In genomic region chr16:10668322-10669045, GRCh38 we compare ENCODE assay signal across 9 cellular contexts.
DNase-seq lines count a peak whose midpoint lies in the region; ATAC-seq and TF ChIP-seq lines count a peak whose summit lies in the region.
"Had no signal": no experiment of that assay in that cellular context is flagged by ENCODE, and none has a peak within 500 bp of the region (broad histone marks: within the 10 kb centered on the region; RNA-seq: fewer than 3 reads in every experiment).

No MANE protein-coding gene starts in this region.

- in situ Hi-C loops in ACHN (cut with HindIII; ENCODE audit: low pct_ligation_motif_present, low pct_unique_long_range_greater_than_20kb, low sequenced_read_pairs): no loop called here

- DNase-seq in ACHN (peak; percentile 51), GM12864 (ENCODE audit: low read depth) (no peak), OCI-M1 (lab: John Stamatoyannopoulos, UW) (peak; percentile 3), fibroblast of peridontal ligament (ENCODE audit: extremely low read depth) (peak; percentile 6), retinal pigment epithelial cell (ENCODE audit: low read depth) (no peak), OCI-M2 (lab: John Stamatoyannopoulos, UW; ENCODE audit: unreplicated experiment) (no peak)
- DNase-seq: activated naive CD8-positive, alpha-beta T cell treated with anti-CD3 and anti-CD28 coated beads, Interleukin-2, amount 10 ng/mL, durations not matched to agents 7 days and 5 days had no signal

- peak; percentile 78 for TF ChIP-seq CTCF in GM12864 (IDR thresholded peaks at IDR 0.05; ENCODE audit: low read depth, low read length, missing control alignments)
- TF ChIP-seq CTCF in retinal pigment epithelial cell (conservative IDR thresholded peaks at IDR 0.05; ENCODE audit: low read depth, low read length): peak; percentile 89

- ATAC-seq in HG02884 (IDR thresholded peaks at IDR 0.05; ENCODE audit: unreplicated experiment): no peak
- ATAC-seq in GM21737 (IDR thresholded peaks at IDR 0.05; ENCODE audit: unreplicated experiment): no peak

- H3K4me3 ChIP-seq in GM12864 (ENCODE audit: low read depth, low read length): no peak overlapping the region
- no peak overlapping the region for H3K4me3 ChIP-seq in retinal pigment epithelial cell (ENCODE audit: low read length)

Comparison
In these comparisons a context has a peak if more than half of its experiments do, and no peak if none do; other contexts are left out.
1. DNase-seq: peak in ACHN (single experiment), OCI-M1 (single experiment) and fibroblast of peridontal ligament (single experiment); none in GM12864 (single experiment), retinal pigment epithelial cell (single experiment) and OCI-M2 (single experiment).